In genomic region chr16:11248133-11248532, GRCh38 we compare ENCODE assay signal across 26 cellular contexts. TPM values are rescaled to one million over a fixed set of nuclear protein-coding genes. Genes with fewer than 3 reads are reported as not detected.
DNase-seq lines count a peak whose midpoint lies in the region; ATAC-seq, FAIRE-seq and TF ChIP-seq lines count a peak whose summit lies in the region.
"Had no signal": no experiment of that assay in that cellular context is flagged by ENCODE, and none has a peak within 500 bp of the region (broad histone marks: within the 10 kb centered on the region; RNA-seq: fewer than 3 reads in every experiment).

No MANE protein-coding gene starts in this region.

- H3K27me3 Mint-ChIP-seq in activated CD4-positive, alpha-beta T cell treated with anti-CD3 and anti-CD28 coated beads, Interleukin-2, amount 10 ng/mL, durations not matched to agents 7 days and 5 days = no peaks in the 10 kb centered on the region
- H3K27me3 Mint-ChIP-seq: CD4-positive, CD25-positive, alpha-beta regulatory T cell had no signal

- no TSS peak for BruUV-seq in IMR-90 (replicated peaks; lab: Mats Ljungman, UMichigan)

- TF ChIP-seq CTCF in DND-41 (IDR thresholded peaks at IDR 0.05; ENCODE audit: borderline replicate concordance, extremely low read depth, low read length, poor library complexity, severe bottlenecking) (no peak), IMR-90 (conservative IDR thresholded peaks at IDR 0.05; ENCODE audit: low read depth, low read length) (no peak), bronchial epithelial cell (IDR thresholded peaks at IDR 0.05; ENCODE audit: insufficient read depth, low read length, severe bottlenecking) (no peak)

- no peaks in the 10 kb centered on the region for H3K9me3 Mint-ChIP-seq in activated CD4-positive, alpha-beta T cell treated with anti-CD3 and anti-CD28 coated beads, Interleukin-2, amount 10 ng/mL, durations not matched to agents 7 days and 5 days
- H3K9me3 Mint-ChIP-seq: CD4-positive, CD25-positive, alpha-beta regulatory T cell; mesothelial cell of epicardium; nephron; T-helper 1 cell treated with Interleukin-12 subunit alpha and Interleukin-12 subunit beta and Interleukin-4 antibody, amounts not matched to agents 30 μg/mL and 1 μg/mL, for 36 hours had no signal

- TF ChIP-seq RAD21 in IMR-90 (IDR thresholded peaks at IDR 0.05; ENCODE audit: low read length) = no peak

- peaks cover 42% of the 10 kb centered on the region for H3K36me3 ChIP-seq in DND-41 (ENCODE audit: insufficient read depth, low read length)
- peaks cover 11% of the 10 kb centered on the region for H3K36me3 ChIP-seq in IMR-90 (ENCODE audit: control insufficient read depth, insufficient read depth, low read length)
- H3K36me3 ChIP-seq in bronchial epithelial cell (ENCODE audit: control insufficient read depth, insufficient read depth, low read length) = no peaks in the 10 kb centered on the region
- H3K36me3 ChIP-seq: cardiac muscle cell, ovary, transverse colon had no signal

- H3K4me3 Mint-ChIP-seq in activated CD4-positive, alpha-beta T cell treated with anti-CD3 and anti-CD28 coated beads, Interleukin-2, amount 10 ng/mL, durations not matched to agents 7 days and 5 days = no peak overlapping the region
- H3K4me3 Mint-ChIP-seq: mesothelial cell of epicardium; nephron; T-helper 1 cell treated with Interleukin-12 subunit alpha and Interleukin-12 subunit beta and Interleukin-4 antibody, amounts not matched to agents 30 μg/mL and 1 μg/mL, for 36 hours had no signal

- POLR2A ChIA-PET in activated CD4-positive, alpha-beta T cell treated with anti-CD3 and anti-CD28 coated beads, Interleukin-2, amount 10 ng/mL, durations not matched to agents 7 days and 5 days (lab: Charles Lee) = interaction anchor here (0.6 to 1.2 kb wide), 5 partner anchors 15 to 274 kb away, joined by 3 to 9 read pairs (median 3); no protein-coding TSS in a partner anchor
- POLR2A ChIA-PET in IMR-90 (lab: Charles Lee; ENCODE audit: unreplicated experiment) = interaction anchor here (0.5 kb wide), 1 partner anchor 158 kb away, joined by 4 read pairs; no protein-coding TSS in a partner anchor

- no peak overlapping the region for H4K5ac ChIP-seq in IMR-90 (ENCODE audit: low read depth, low read length)

- in situ Hi-C loops in IMR-90 (cut with MboI; ENCODE audit: low sequenced_read_pairs) = no loop called here

- no peak overlapping the region for H3K14ac ChIP-seq in IMR-90 (replicated peaks; ENCODE audit: low read depth, low read length)

- no peak overlapping the region for H3K4ac ChIP-seq in IMR-90 (ENCODE audit: low read depth, low read length)

- TF ChIP-seq POLR2A in IMR-90 (IDR thresholded peaks at IDR 0.05; ENCODE audit: low read depth, low read length) = no peak

- H3K4me1 ChIP-seq in DND-41 (ENCODE audit: insufficient read depth, low read length) (peaks cover 54% of the 10 kb centered on the region), IMR-90 (ENCODE audit: control insufficient read depth, insufficient read depth, low read length) (peaks cover 8% of the 10 kb centered on the region)

- H2BK5ac ChIP-seq in IMR-90 (ENCODE audit: low read depth, low read length, poor library complexity, severe bottlenecking) = no peak overlapping the region

- H3K56ac ChIP-seq in IMR-90 (ENCODE audit: extremely low read depth, insufficient read depth, low read length) = no peak overlapping the region

- H2BK20ac ChIP-seq in IMR-90 (ENCODE audit: low read depth, low read length) = no peak overlapping the region

- H3K9me1 ChIP-seq in IMR-90 (ENCODE audit: insufficient read depth, low read length) = 0 out of 2 replicates have a peak, but pooled peaks cover 4% of the 10 kb centered on the region

- no peak overlapping the region for H2AK5ac ChIP-seq in IMR-90 (ENCODE audit: low read depth, low read length)

- H4K20me1 ChIP-seq in DND-41 (ENCODE audit: insufficient read depth, low read length) = peaks cover 25% of the 10 kb centered on the region
- peaks cover 29% of the 10 kb centered on the region; the same call in 1 of the 2 replicates for H4K20me1 ChIP-seq in IMR-90 (ENCODE audit: insufficient read depth, low read length)

- H3K18ac ChIP-seq in IMR-90 (ENCODE audit: low read depth, low read length) = no peak overlapping the region

- WGBS in IMR-90 (ENCODE audit: extremely low coverage in 2 of 2, insufficient read length in 1 of 2), 2 experiments = 100% methylated on average over 1 of the region's 8 CpGs; no CpG with 5 or more reads in 1 of the 2 experiments

- intact Hi-C loops in IMR-90 (cut with micrococcal nuclease) = no loop called here

- DNase-seq in activated CD4-positive, alpha-beta T cell treated with anti-CD3 and anti-CD28 coated beads, Interleukin-2, amount 10 ng/mL, durations not matched to agents 7 days and 5 days = no peak
- DNase-seq in activated CD4-positive, alpha-beta T cell treated with anti-CD3 and anti-CD28 coated beads, Interleukin-2, amount 50 U/mL, for 4 hours = no peak
- DNase-seq in DND-41 (no peak), IMR-90 (peak; percentile 24), bronchial epithelial cell (ENCODE audit: low read depth) (peak; percentile 70), SHP77 treated with DMSO at 0.1 percent for 48 hours (lab: John Stamatoyannopoulos, UW) (no peak), H4 (ENCODE audit: low spot score) (no peak), NCI-H187 treated with DMSO at 0.1 percent for 48 hours (lab: John Stamatoyannopoulos, UW) (no peak)
- DNase-seq: activated effector memory CD4-positive, alpha-beta T cell treated with anti-CD3 and anti-CD28 coated beads, Interleukin-2, amount 50 U/mL, for 16 hours; GDM1; KBM-7; MV-4-11; NCI-H187; NCI-H446 treated with DMSO at 0.1 percent for 48 hours; ovary; stimulated activated CD4-positive, alpha-beta T cell treated with anti-CD3 and anti-CD28 coated beads, Interleukin-4, amount 100 ng/mL, for 1 hour; transverse colon had no signal

- H3K4me1 Mint-ChIP-seq in activated CD4-positive, alpha-beta T cell treated with anti-CD3 and anti-CD28 coated beads, Interleukin-2, amount 10 ng/mL, durations not matched to agents 7 days and 5 days = peaks cover 70% of the 10 kb centered on the region

- CTCF ChIA-PET in activated CD4-positive, alpha-beta T cell treated with anti-CD3 and anti-CD28 coated beads, Interleukin-2, amount 10 ng/mL, durations not matched to agents 7 days and 5 days (lab: Charles Lee) = interaction anchor here (0.6 to 1.4 kb wide), 3 partner anchors 39 to 148 kb away, joined by 3 to 5 read pairs (median 4); no protein-coding TSS in a partner anchor
- CTCF ChIA-PET in IMR-90 (lab: Yijun Ruan, JAX) = interaction anchor here (0.6 to 1.1 kb wide), 2 partner anchors 225 to 284 kb away, joined by 3 to 4 read pairs; no protein-coding TSS in a partner anchor

- peaks cover 63% of the 10 kb centered on the region for H3K36me3 Mint-ChIP-seq in activated CD4-positive, alpha-beta T cell treated with anti-CD3 and anti-CD28 coated beads, Interleukin-2, amount 10 ng/mL, durations not matched to agents 7 days and 5 days (ENCODE audit: low read depth)
- H3K36me3 Mint-ChIP-seq: mesothelial cell of epicardium had no signal

- H2BK120ac ChIP-seq in IMR-90 (ENCODE audit: low read depth, low read length) = no peak overlapping the region

- no peaks in the 10 kb centered on the region for H3K9me3 ChIP-seq in DND-41 (ENCODE audit: insufficient read depth, low read length, severe bottlenecking)
- no peaks in the 10 kb centered on the region for H3K9me3 ChIP-seq in IMR-90 (ENCODE audit: control insufficient read depth, insufficient read depth, low read length)
- H3K9me3 ChIP-seq: heart left ventricle, left lung, ovary, transverse colon had no signal

- H3K27me3 ChIP-seq in DND-41 (ENCODE audit: insufficient read depth, low read length, poor library complexity) (no peaks in the 10 kb centered on the region), IMR-90 (ENCODE audit: control insufficient read depth, insufficient read depth, low read length) (peaks cover 3% of the 10 kb centered on the region; the same call in 1 of the 2 replicates), bronchial epithelial cell (ENCODE audit: control insufficient read depth, insufficient read depth, low read length) (peaks cover 5% of the 10 kb centered on the region)
- H3K27me3 ChIP-seq: cardiac muscle cell, heart left ventricle, left lung, ovary, transverse colon had no signal

- peak overlapping the region; percentile 37 for H3K27ac Mint-ChIP-seq in activated CD4-positive, alpha-beta T cell treated with anti-CD3 and anti-CD28 coated beads, Interleukin-2, amount 10 ng/mL, durations not matched to agents 7 days and 5 days
- H3K27ac Mint-ChIP-seq: CD4-positive, CD25-positive, alpha-beta regulatory T cell; mesothelial cell of epicardium; nephron had no signal

- H3K27ac ChIP-seq in DND-41 (ENCODE audit: low read length) = peak overlapping the region; percentile 39; the same call in 1 of the 2 replicates
- no peak overlapping the region for H3K27ac ChIP-seq in IMR-90 (ENCODE audit: insufficient read depth, low read length)
- H3K27ac ChIP-seq: cardiac muscle cell, heart left ventricle, left lung, ovary, transverse colon had no signal

- no peak overlapping the region for H2AFZ ChIP-seq in DND-41 (ENCODE audit: low read depth, low read length)
- H2AFZ ChIP-seq in IMR-90 (replicated peaks; ENCODE audit: low read length, poor library complexity) = no peak overlapping the region

- no peak overlapping the region for H3K23ac ChIP-seq in IMR-90 (ENCODE audit: low read depth, low read length)

- no peak overlapping the region for H2BK15ac ChIP-seq in IMR-90 (ENCODE audit: low read depth, low read length)

- no peak overlapping the region for H3K4me3 ChIP-seq in DND-41 (ENCODE audit: low read depth in 1 of 2, low read length in 2 of 2)
- no peak overlapping the region for H3K4me3 ChIP-seq in IMR-90 (ENCODE audit: insufficient read depth, low read depth, low read length)
- no peak overlapping the region for H3K4me3 ChIP-seq in bronchial epithelial cell (ENCODE audit: low read depth, low read length)
- H3K4me3 ChIP-seq: cardiac muscle cell, heart left ventricle, left lung, ovary, transverse colon had no signal

- H3K79me2 ChIP-seq in DND-41 (ENCODE audit: insufficient read depth, low read length) = peaks cover 28% of the 10 kb centered on the region

- no peak for FAIRE-seq in bronchial epithelial cell (lab: Jason Lieb, UNC)
- FAIRE-seq: RCC 7860 had no signal

- H3K79me1 ChIP-seq in IMR-90 (ENCODE audit: low read depth in 1 of 2, low read length in 2 of 2) = peaks cover 7 to 16% of the 10 kb centered on the region in 2 experiments; a peak in 3 of 4 replicates

- H4K91ac ChIP-seq in IMR-90 (ENCODE audit: insufficient read depth, low read depth, low read length) = no peak overlapping the region

- no peak overlapping the region for H4K8ac ChIP-seq in IMR-90 (ENCODE audit: low read depth in 2 of 2, low read length in 2 of 2)

- ATAC-seq in DND-41 (ENCODE audit: insufficient read depth, low read depth) (no peak), IMR-90 (ENCODE audit: low read depth) (no peak)
- ATAC-seq: HCT116, heart left ventricle, left lung had no signal

- dilution Hi-C loops in IMR-90 (cut with HindIII; ENCODE audit: low sequenced_read_pairs, unreplicated experiment) = no loop called here

- H3K4me2 ChIP-seq in DND-41 (ENCODE audit: insufficient read depth, low read length) = no peak overlapping the region
- no peak overlapping the region for H3K4me2 ChIP-seq in IMR-90 (ENCODE audit: low read depth, low read length)

- H3K9ac ChIP-seq in DND-41 (ENCODE audit: low read depth, low read length) = no peak overlapping the region
- H3K9ac ChIP-seq in IMR-90 (ENCODE audit: low read depth, low read length) = no peak overlapping the region

- no peak overlapping the region for H2AK9ac ChIP-seq in IMR-90 (replicated peaks; ENCODE audit: low read depth, low read length, poor library complexity)

RNA-seq across cellular contexts. Expression of gene SOCS1, which starts 7.9 kb away (rescaled TPM):
- 100 to 1,000 TPM; 127 to 133 TPM for total RNA-seq in activated CD4-positive, alpha-beta T cell treated with anti-CD3 and anti-CD28 coated beads, Interleukin-2, amount 10 ng/mL, durations not matched to agents 7 days and 5 days
- 2.0 and 2.2 TPM in 2 replicates for total RNA-seq in IMR-90 (2012; rRNA removed)
- polyA plus RNA-seq in IMR-90 (2012; rRNA removed) = 19.9 and 22.0 TPM in 2 replicates
- 42.9 and 94.9 TPM in 2 replicates for polyA plus RNA-seq in IMR-90 (2012; cell fraction: cytosol; rRNA removed)
- polyA plus RNA-seq in IMR-90 (2012; cell fraction: nucleus; rRNA removed; ENCODE audit: low replicate concordance) = 109 and 179 TPM in 2 replicates
- 0.77 and 0.79 TPM in 2 replicates for total RNA-seq in bronchial epithelial cell
- 0.39 and 1.3 TPM in 2 replicates for total RNA-seq in H4 (2014; rRNA removed; shearing (Covaris generic))

RNA-seq across cellular contexts. Expression of gene TNP2, which starts 21.0 kb away (rescaled TPM):
- not detected for total RNA-seq in activated CD4-positive, alpha-beta T cell treated with anti-CD3 and anti-CD28 coated beads, Interleukin-2, amount 10 ng/mL, durations not matched to agents 7 days and 5 days
- total RNA-seq in IMR-90 (2012; rRNA removed) (not detected in 2 replicates), bronchial epithelial cell (not detected in 2 replicates)
- polyA plus RNA-seq in IMR-90 (2012; rRNA removed) = not detected in 2 replicates
- polyA plus RNA-seq in IMR-90 (2012; cell fraction: cytosol; rRNA removed) = not detected in 2 replicates
- not detected in 2 replicates for polyA plus RNA-seq in IMR-90 (2012; cell fraction: nucleus; rRNA removed; ENCODE audit: low replicate concordance)
- not detected in 2 replicates for total RNA-seq in H4 (2014; rRNA removed; shearing (Covaris generic))
- total RNA-seq: cardiac muscle cell; CD4-positive, CD25-positive, alpha-beta regulatory T cell; heart left ventricle; left lung; mesothelial cell of epicardium; ovary; transverse colon had no signal
- polyA plus RNA-seq: cardiac muscle cell; CD4-positive, CD25-positive, alpha-beta regulatory T cell; heart left ventricle; ovary had no signal

RNA-seq across cellular contexts. Expression of gene PRM3, which starts 25.3 kb away (rescaled TPM):
- total RNA-seq in activated CD4-positive, alpha-beta T cell treated with anti-CD3 and anti-CD28 coated beads, Interleukin-2, amount 10 ng/mL, durations not matched to agents 7 days and 5 days = not detected
- not detected in 2 replicates for total RNA-seq in IMR-90 (2012; rRNA removed)
- not detected in 2 replicates for polyA plus RNA-seq in IMR-90 (2012; rRNA removed)
- polyA plus RNA-seq in IMR-90 (2012; cell fraction: cytosol; rRNA removed) = not detected in 2 replicates
- polyA plus RNA-seq in IMR-90 (2012; cell fraction: nucleus; rRNA removed; ENCODE audit: low replicate concordance) = not detected in 2 replicates
- not detected in 2 replicates for total RNA-seq in bronchial epithelial cell
- not detected in 2 replicates for total RNA-seq in H4 (2014; rRNA removed; shearing (Covaris generic))
- total RNA-seq: cardiac muscle cell; CD4-positive, CD25-positive, alpha-beta regulatory T cell; heart left ventricle; left lung; mesothelial cell of epicardium; ovary; transverse colon had no signal
- polyA plus RNA-seq: cardiac muscle cell; CD4-positive, CD25-positive, alpha-beta regulatory T cell; heart left ventricle; ovary had no signal

RNA-seq across cellular contexts. Expression of gene PRM2, which starts 28.1 kb away (rescaled TPM):
- not detected for total RNA-seq in activated CD4-positive, alpha-beta T cell treated with anti-CD3 and anti-CD28 coated beads, Interleukin-2, amount 10 ng/mL, durations not matched to agents 7 days and 5 days
- not detected in 2 replicates for total RNA-seq in IMR-90 (2012; rRNA removed)
- not detected in 2 replicates for polyA plus RNA-seq in IMR-90 (2012; rRNA removed)
- polyA plus RNA-seq in IMR-90 (2012; cell fraction: cytosol; rRNA removed) = not detected in 2 replicates
- not detected in 2 replicates for polyA plus RNA-seq in IMR-90 (2012; cell fraction: nucleus; rRNA removed; ENCODE audit: low replicate concordance)
- total RNA-seq in bronchial epithelial cell = not detected in 2 replicates
- not detected in 2 replicates for total RNA-seq in H4 (2014; rRNA removed; shearing (Covaris generic))
- total RNA-seq: CD4-positive, CD25-positive, alpha-beta regulatory T cell; heart left ventricle; left lung; mesothelial cell of epicardium; ovary; transverse colon had no signal
- polyA plus RNA-seq: cardiac muscle cell; CD4-positive, CD25-positive, alpha-beta regulatory T cell; heart left ventricle; ovary had no signal

RNA-seq across cellular contexts. Expression of gene PRM1, which starts 33.0 kb away (rescaled TPM):
- total RNA-seq in activated CD4-positive, alpha-beta T cell treated with anti-CD3 and anti-CD28 coated beads, Interleukin-2, amount 10 ng/mL, durations not matched to agents 7 days and 5 days = not detected
- not detected in 2 replicates for total RNA-seq in IMR-90 (2012; rRNA removed)
- polyA plus RNA-seq in IMR-90 (2012; rRNA removed) = not detected in 2 replicates
- not detected in 2 replicates for polyA plus RNA-seq in IMR-90 (2012; cell fraction: cytosol; rRNA removed)
- polyA plus RNA-seq in IMR-90 (2012; cell fraction: nucleus; rRNA removed; ENCODE audit: low replicate concordance) = not detected in 2 replicates
- not detected in 2 replicates for total RNA-seq in bronchial epithelial cell
- not detected in 2 replicates for total RNA-seq in H4 (2014; rRNA removed; shearing (Covaris generic))
- total RNA-seq: cardiac muscle cell; CD4-positive, CD25-positive, alpha-beta regulatory T cell; heart left ventricle; left lung; mesothelial cell of epicardium; ovary; transverse colon had no signal
- polyA plus RNA-seq: cardiac muscle cell; CD4-positive, CD25-positive, alpha-beta regulatory T cell; heart left ventricle; ovary had no signal

Comparison
In these comparisons a context has a peak if more than half of its experiments do, and no peak if none do; other contexts are left out.
1. DNase-seq: peak in IMR-90 (single experiment) and bronchial epithelial cell (single experiment); none in activated CD4-positive, alpha-beta T cell treated with anti-CD3 and anti-CD28 coated beads, Interleukin-2, amount 10 ng/mL, durations not matched to agents 7 days and 5 days (single experiment), activated CD4-positive, alpha-beta T cell treated with anti-CD3 and anti-CD28 coated beads, Interleukin-2, amount 50 U/mL, for 4 hours (0 of 2), DND-41 (single experiment), SHP77 treated with DMSO at 0.1 percent for 48 hours (single experiment), H4 (single experiment) and NCI-H187 treated with DMSO at 0.1 percent for 48 hours (single experiment).
2. RNA of gene SOCS1, which starts 7.9 kb away (total RNA-seq): 127 to 133 TPM in activated CD4-positive, alpha-beta T cell treated with anti-CD3 and anti-CD28 coated beads, Interleukin-2, amount 10 ng/mL, durations not matched to agents 7 days and 5 days; 2.0 to 2.2 TPM in IMR-90, 0.77 to 0.79 TPM in bronchial epithelial cell and 0.39 to 1.3 TPM in H4; every median in the first group is over 10 times any median in the second.